ENCODE assay signal across 14 cellular contexts in the genomic region with DNA sequence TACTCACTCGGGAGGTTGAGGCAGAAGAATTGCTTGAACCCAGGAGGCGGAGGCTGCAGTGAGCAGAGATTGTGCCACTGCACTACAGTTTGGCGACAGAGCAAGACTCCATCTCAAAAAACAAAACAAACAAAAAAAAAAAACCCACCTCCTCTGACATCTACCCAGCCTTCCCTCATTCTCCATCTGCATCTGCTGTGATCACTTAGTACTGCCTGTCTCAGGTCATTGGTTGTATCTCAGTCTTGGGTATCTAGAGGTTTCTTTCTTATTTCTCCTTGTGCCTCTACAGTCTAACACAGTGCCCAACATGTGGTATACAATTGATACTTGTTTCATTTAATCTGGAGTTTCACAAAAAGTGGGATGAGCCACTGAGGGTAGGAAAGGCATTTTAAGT.
"Had no signal": no experiment of that assay in that cellular context is flagged by ENCODE, and none has a peak within 500 bp of the region (broad histone marks: within the 10 kb centered on the region; RNA-seq: fewer than 3 reads in every experiment).

No MANE protein-coding gene starts in this region.

- H3K27me3 ChIP-seq: body of pancreas, tibial nerve had no signal

- ATAC-seq: activated CD8-positive, alpha-beta T cell treated with anti-CD3 and anti-CD28 coated beads for 36 hours; body of pancreas had no signal

- H3K4me3 ChIP-seq: body of pancreas, dorsolateral prefrontal cortex, tibial nerve had no signal

- DNase-seq: activated CD4-positive, CD25-positive, alpha-beta regulatory T cell treated with anti-CD3 and anti-CD28 coated beads, Interleukin-2, amount 50 U/mL, for 72 hours; activated CD8-positive, alpha-beta memory T cell treated with anti-CD3 and anti-CD28 coated beads, Interleukin-2, amount 50 U/mL, for 4 hours; activated CD8-positive, alpha-beta T cell treated with anti-CD3 and anti-CD28 coated beads for 36 hours; activated naive CD4-positive, alpha-beta T cell; body of pancreas; cerebellar nuclear complex; dorsolateral prefrontal cortex; hypothalamus; kidney glomerular epithelial cell; naive B cell; small intestine; T-helper 9 cell had no signal

- H3K9me3 ChIP-seq: body of pancreas, tibial nerve had no signal

- H3K27ac Mint-ChIP-seq: activated CD8-positive, alpha-beta T cell treated with anti-CD3 and anti-CD28 coated beads for 36 hours; activated T-helper 1 cell treated with anti-CD3 and anti-CD28 coated beads, Interleukin-12 subunit alpha, Interleukin-12 subunit beta, Interleukin-2, Interleukin-4 antibody, amounts not matched to agents 30 ng/mL and 10 ng/mL and 1 ng/mL, durations not matched to agents 14 hours and 24 hours and 36 hours had no signal

- H3K4me3 Mint-ChIP-seq: activated CD8-positive, alpha-beta T cell treated with anti-CD3 and anti-CD28 coated beads for 36 hours; activated T-helper 1 cell treated with anti-CD3 and anti-CD28 coated beads, Interleukin-12 subunit alpha, Interleukin-12 subunit beta, Interleukin-2, Interleukin-4 antibody, amounts not matched to agents 30 ng/mL and 10 ng/mL and 1 ng/mL, durations not matched to agents 14 hours and 24 hours and 36 hours had no signal

- H3K9me3 Mint-ChIP-seq: activated CD8-positive, alpha-beta T cell treated with anti-CD3 and anti-CD28 coated beads for 36 hours; activated T-helper 1 cell treated with anti-CD3 and anti-CD28 coated beads, Interleukin-12 subunit alpha, Interleukin-12 subunit beta, Interleukin-2, Interleukin-4 antibody, amounts not matched to agents 30 ng/mL and 10 ng/mL and 1 ng/mL, durations not matched to agents 14 hours and 24 hours and 36 hours; naive B cell had no signal

- H3K27ac ChIP-seq: body of pancreas, dorsolateral prefrontal cortex had no signal

- H3K36me3 Mint-ChIP-seq: naive B cell had no signal
